Comparison of ENCODE assay signal across 8 cellular contexts in genomic region chr3:191328383-191328962, GRCh38. TPM values are rescaled to one million over a fixed set of nuclear protein-coding genes. Genes with fewer than 3 reads are reported as not detected.
DNase-seq lines count a peak whose midpoint lies in the region; ATAC-seq and TF ChIP-seq lines count a peak whose summit lies in the region.
"Had no signal": no experiment of that assay in that cellular context is flagged by ENCODE, and none has a peak within 500 bp of the region (broad histone marks: within the 10 kb centered on the region; RNA-seq: fewer than 3 reads in every experiment).

No MANE protein-coding gene starts in this region.

- H3K27me3 Mint-ChIP-seq in T-helper 17 cell: peaks cover 14% of the 10 kb centered on the region

- ATAC-seq in T-helper 17 cell: no peak
- no peak for ATAC-seq in HG03565 (IDR thresholded peaks at IDR 0.05; ENCODE audit: unreplicated experiment)
- ATAC-seq in GM19455 (IDR thresholded peaks at IDR 0.05; ENCODE audit: unreplicated experiment): no peak

- no peak for DNase-seq in H7
- DNase-seq in T-helper 17 cell: no peak
- no peak for DNase-seq in foreskin fibroblast
- DNase-seq in retinal pigment epithelial cell (ENCODE audit: low read depth): no peak
- no peak for DNase-seq in NCI-H524 (lab: John Stamatoyannopoulos, UW)

- no peaks in the 10 kb centered on the region for H3K9me3 ChIP-seq in T-helper 17 cell (ENCODE audit: control insufficient read depth, low read length, poor library complexity, severe bottlenecking)

- H3K4me3 Mint-ChIP-seq in T-helper 17 cell: peak overlapping the region; percentile 76

- H3K27ac Mint-ChIP-seq in T-helper 17 cell: peak overlapping the region; percentile 81

- TF ChIP-seq CTCF in foreskin fibroblast (IDR thresholded peaks at IDR 0.05; ENCODE audit: low read depth, low read length) (no peak), retinal pigment epithelial cell (conservative IDR thresholded peaks at IDR 0.05; ENCODE audit: low read depth, low read length) (no peak)

- peaks cover 10% of the 10 kb centered on the region for H3K4me1 Mint-ChIP-seq in T-helper 17 cell

- H3K27me3 ChIP-seq in H7 (ENCODE audit: control insufficient read depth, insufficient read depth, low read length): peaks cover 12% of the 10 kb centered on the region

- H3K4me3 ChIP-seq in H7 (ENCODE audit: insufficient read depth, low read depth, low read length) (peak overlapping the region; percentile 78), foreskin fibroblast (ENCODE audit: low read depth in 1 of 2, low read length in 2 of 2) (peak overlapping the region; percentile 77 to 79), retinal pigment epithelial cell (ENCODE audit: low read length) (peak overlapping the region; percentile 77)

- no peaks in the 10 kb centered on the region for H3K36me3 ChIP-seq in H7 (replicated peaks; ENCODE audit: control insufficient read depth, insufficient read depth, low read length)

- H3K36me3 Mint-ChIP-seq in T-helper 17 cell (ENCODE audit: low read depth): peaks cover 2% of the 10 kb centered on the region

RNA-seq across cellular contexts. Expression of gene CCDC50, which starts 0.7 kb away (rescaled TPM):
- 23.9 and 38.9 TPM in 2 replicates for total RNA-seq in H7 (2014; rRNA removed; shearing (Covaris generic))
- total RNA-seq in T-helper 17 cell: 10 to 100 TPM; 11.8 to 12.7 TPM

RNA-seq across cellular contexts. Expression of gene UTS2B, which starts 1.9 kb away (rescaled TPM):
- total RNA-seq in H7 (2014; rRNA removed; shearing (Covaris generic)): 0.28 TPM in 1 of 2 replicates, not detected in the other
- total RNA-seq in T-helper 17 cell: not detected
- total RNA-seq: activated CD8-positive, alpha-beta memory T cell treated with anti-CD3 and anti-CD28 coated beads for 36 hours had no signal
